In the genomic region with DNA sequence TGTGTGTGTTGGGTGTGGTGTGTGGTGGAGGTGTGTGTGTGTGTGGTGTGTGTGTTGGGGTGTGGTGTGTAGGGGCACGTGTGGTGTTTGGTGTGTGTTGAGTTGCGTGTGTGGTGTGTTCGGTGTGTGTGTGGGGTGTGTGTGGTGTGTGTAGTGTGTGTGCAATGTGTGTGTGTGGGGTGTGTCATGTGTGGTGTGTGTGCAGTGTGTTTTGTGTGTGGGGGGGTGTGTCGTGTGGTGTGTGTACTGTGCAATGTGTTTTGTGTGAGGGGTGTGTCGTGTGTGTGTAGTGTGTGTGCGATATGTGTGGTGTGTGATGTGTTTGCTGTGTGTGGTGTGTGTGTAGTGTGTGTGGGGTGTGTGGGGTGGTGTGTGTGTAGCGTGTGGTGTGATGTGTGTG, we compare ENCODE assay signal across 25 cellular contexts. TPM values are rescaled to one million over a fixed set of nuclear protein-coding genes. Genes with fewer than 3 reads are reported as not detected.
DNase-seq lines count a peak whose midpoint lies in the region; FAIRE-seq and TF ChIP-seq lines count a peak whose summit lies in the region.
"Had no signal": no experiment of that assay in that cellular context is flagged by ENCODE, and none has a peak within 500 bp of the region (broad histone marks: within the 10 kb centered on the region; RNA-seq: fewer than 3 reads in every experiment).

No MANE protein-coding gene starts in this region.

- H3K36me3 Mint-ChIP-seq in brain (peaks cover 7% of the 10 kb centered on the region), neural crest cell (ENCODE audit: low read depth) (peaks cover 3% of the 10 kb centered on the region)

- TF ChIP-seq POLR2A in GM12891 (IDR thresholded peaks at IDR 0.05; ENCODE audit: low read depth, low read length): no peak

- H3K27me3 Mint-ChIP-seq in brain (no peaks in the 10 kb centered on the region), neural crest cell (ENCODE audit: low read depth) (no peaks in the 10 kb centered on the region)
- H3K27me3 Mint-ChIP-seq: activated CD4-positive, alpha-beta memory T cell treated with anti-CD3 and anti-CD28 coated beads, Interleukin-2, amount 10 ng/mL, durations not matched to agents 7 days and 5 days; naive B cell; stimulated activated naive CD8-positive, alpha-beta T cell treated with anti-CD3 and anti-CD28 coated beads, Interleukin-15, Interleukin-2, amounts not matched to agents 100 ng/mL and 50 ng/mL, for 24 hours had no signal

- FAIRE-seq in GM12891 (lab: Jason Lieb, UNC) (peak; percentile 94), HTR-8/SVneo (lab: Jason Lieb, UNC) (peak; percentile 100)
- FAIRE-seq: astrocyte, GM19239, pancreas had no signal

- H3K4me3 Mint-ChIP-seq in brain (peak overlapping the region in 1 of 5 experiments; percentile 44), neural crest cell (no peak overlapping the region)
- H3K4me3 Mint-ChIP-seq: activated CD4-positive, alpha-beta memory T cell treated with anti-CD3 and anti-CD28 coated beads, Interleukin-2, amount 10 ng/mL, durations not matched to agents 7 days and 5 days; activated naive CD4-positive, alpha-beta T cell treated with anti-CD3 and anti-CD28 coated beads for 36 hours; CD14-positive monocyte; stimulated activated naive CD8-positive, alpha-beta T cell treated with anti-CD3 and anti-CD28 coated beads, Interleukin-15, Interleukin-2, amounts not matched to agents 100 ng/mL and 50 ng/mL, for 24 hours had no signal

- DNase-seq in GM12891 (ENCODE audit: insufficient read length, low spot score): no peak
- DNase-seq in HTR-8/SVneo (ENCODE audit: insufficient read length, low spot score): no peak
- no peak for DNase-seq in neural crest cell (ENCODE audit: low read depth, low spot score)
- DNase-seq in activated CD8-positive, alpha-beta memory T cell treated with anti-CD3 and anti-CD28 coated beads, Interleukin-2, amount 50 U/mL, for 48 hours: no peak
- DNase-seq in germinal center (ENCODE audit: low spot score): no peak
- DNase-seq in NCI-H524 treated with DMSO at 0.1 percent for 48 hours (lab: John Stamatoyannopoulos, UW): no peak
- DNase-seq: activated CD4-positive, alpha-beta memory T cell treated with anti-CD3 and anti-CD28 coated beads, Interleukin-2, amount 10 ng/mL, durations not matched to agents 7 days and 5 days; activated naive CD4-positive, alpha-beta T cell treated with anti-CD3 and anti-CD28 coated beads for 36 hours; activated T-cell treated with anti-CD3 and anti-CD28 coated beads, Interleukin-2, amount 50 U/mL, for 1 hour; HCEC 1CT; heart right ventricle; KBM-7; naive B cell; NCI-H146; NCI-H510A treated with DMSO at 0.1 percent for 48 hours; spleen; stimulated activated CD4-positive, alpha-beta T cell treated with anti-CD3 and anti-CD28 coated beads, Interleukin-2, amount 100 ng/mL, for 48 hours; tibial artery had no signal

- H3K4me1 Mint-ChIP-seq in brain (peaks cover 38% of the 10 kb centered on the region), neural crest cell (peaks cover under 1% of the 10 kb centered on the region)

- H3K27ac Mint-ChIP-seq in brain (peak overlapping the region in 3 of 5 experiments; percentile 24 to 48 (median 36)), neural crest cell (ENCODE audit: unreplicated experiment) (peak overlapping the region; percentile 62)
- H3K27ac Mint-ChIP-seq: activated CD4-positive, alpha-beta memory T cell treated with anti-CD3 and anti-CD28 coated beads, Interleukin-2, amount 10 ng/mL, durations not matched to agents 7 days and 5 days; activated naive CD4-positive, alpha-beta T cell treated with anti-CD3 and anti-CD28 coated beads for 36 hours; stimulated activated naive CD8-positive, alpha-beta T cell treated with anti-CD3 and anti-CD28 coated beads, Interleukin-15, Interleukin-2, amounts not matched to agents 100 ng/mL and 50 ng/mL, for 24 hours had no signal

- no peak for TF ChIP-seq CTCF in brain (conservative IDR thresholded peaks at IDR 0.05)
- TF ChIP-seq CTCF in neural crest cell (conservative IDR thresholded peaks at IDR 0.05): no peak

- H3K9me3 Mint-ChIP-seq in brain (no peaks in the 10 kb centered on the region), neural crest cell (no peaks in the 10 kb centered on the region)
- H3K9me3 Mint-ChIP-seq: activated CD4-positive, alpha-beta memory T cell treated with anti-CD3 and anti-CD28 coated beads, Interleukin-2, amount 10 ng/mL, durations not matched to agents 7 days and 5 days; activated naive CD4-positive, alpha-beta T cell treated with anti-CD3 and anti-CD28 coated beads for 36 hours; CD14-positive monocyte; naive B cell; stimulated activated naive CD8-positive, alpha-beta T cell treated with anti-CD3 and anti-CD28 coated beads, Interleukin-15, Interleukin-2, amounts not matched to agents 100 ng/mL and 50 ng/mL, for 24 hours had no signal

TF ChIP-seq in GM12891, 5 proteins besides CTCF, POLR2A, EP300 and RAD21:
- TF ChIP-seq POLR2AphosphoS5 (IDR thresholded peaks at IDR 0.05; ENCODE audit: low read depth, low read length): peak; percentile 55; the same call in 1 of the 2 replicates
- TF ChIP-seq TAF1 (IDR thresholded peaks at IDR 0.05; ENCODE audit: low read depth, low read length): no peak

RNA-seq across cellular contexts. Expression of a gene that starts 6.0 kb away (rescaled TPM):
- 8.9 TPM for polyA plus RNA-seq in GM12891 (2012; ENCODE audit: low read depth, missing spikeins)
- polyA plus RNA-seq in brain (ENCODE audit: insufficient read depth, low read depth, low replicate concordance): 28.1 TPM
- 30.0 and 30.2 TPM in 2 replicates for total RNA-seq in neural crest cell

RNA-seq across cellular contexts. Expression of a gene that starts 18.3 kb away (rescaled TPM):
- polyA plus RNA-seq in GM12891 (2012; ENCODE audit: low read depth, missing spikeins): 0.18 TPM
- 23.3 TPM for polyA plus RNA-seq in brain (ENCODE audit: insufficient read depth, low read depth, low replicate concordance)
- total RNA-seq in neural crest cell: 0.61 and 0.70 TPM in 2 replicates
- total RNA-seq: activated CD4-positive, alpha-beta memory T cell treated with anti-CD3 and anti-CD28 coated beads, Interleukin-2, amount 10 ng/mL, durations not matched to agents 7 days and 5 days; activated naive CD4-positive, alpha-beta T cell treated with anti-CD3 and anti-CD28 coated beads for 36 hours; fibroblast of villous mesenchyme; spleen had no signal
- polyA plus RNA-seq: CD14-positive monocyte had no signal

RNA-seq across cellular contexts. Expression of a gene that starts 24.8 kb away (rescaled TPM):
- polyA plus RNA-seq in GM12891 (2012; ENCODE audit: low read depth, missing spikeins): 74.0 TPM
- 248 TPM for polyA plus RNA-seq in brain (ENCODE audit: insufficient read depth, low read depth, low replicate concordance)
- 67.2 and 69.2 TPM in 2 replicates for total RNA-seq in neural crest cell
